Comparison of ENCODE assay signal across 10 cellular contexts in genomic region chr2:70010222-70011111, GRCh38. TPM values are rescaled to one million over a fixed set of nuclear protein-coding genes. Genes with fewer than 3 reads are reported as not detected.
A peak's percentile ranks its signal among the peaks of the same experiment; 100 is the strongest.
DNase-seq lines count a peak whose midpoint lies in the region; ATAC-seq and TF ChIP-seq lines count a peak whose summit lies in the region.
"Had no signal": no experiment of that assay in that cellular context is flagged by ENCODE, and none has a peak within 500 bp of the region (broad histone marks: within the 10 kb centered on the region; RNA-seq: fewer than 3 reads in every experiment).

No MANE protein-coding gene starts in this region.

- peak overlapping the region; percentile 11 for H3K27ac Mint-ChIP-seq in mesothelial cell of epicardium
- H3K27ac Mint-ChIP-seq in CD8-positive, alpha-beta T cell: no peak overlapping the region
- H3K27ac Mint-ChIP-seq: activated naive CD8-positive, alpha-beta T cell; nephron progenitor cell had no signal

- peaks cover 4% of the 10 kb centered on the region for H3K4me1 Mint-ChIP-seq in mesothelial cell of epicardium
- peaks cover 2% of the 10 kb centered on the region for H3K4me1 Mint-ChIP-seq in CD8-positive, alpha-beta T cell (ENCODE audit: low read depth)
- H3K4me1 Mint-ChIP-seq: nephron progenitor cell had no signal

- H3K27me3 ChIP-seq in adrenal gland: no peaks in the 10 kb centered on the region
- H3K27me3 ChIP-seq in CD8-positive, alpha-beta T cell (ENCODE audit: insufficient read depth, low read length): no peaks in the 10 kb centered on the region

- no peak overlapping the region for H3K27ac ChIP-seq in adrenal gland
- H3K27ac ChIP-seq in CD8-positive, alpha-beta T cell (ENCODE audit: low read depth, low read length): no peak overlapping the region

- TF ChIP-seq POLR2A in adrenal gland (IDR thresholded peaks at IDR 0.05): no peak

- no peaks in the 10 kb centered on the region for H3K27me3 Mint-ChIP-seq in mesothelial cell of epicardium (ENCODE audit: low read depth)
- no peaks in the 10 kb centered on the region for H3K27me3 Mint-ChIP-seq in CD8-positive, alpha-beta T cell (ENCODE audit: low read depth)
- H3K27me3 Mint-ChIP-seq: activated naive CD8-positive, alpha-beta T cell had no signal

- TF ChIP-seq CTCF in adrenal gland (IDR thresholded peaks at IDR 0.05) (no peak), mesothelial cell of epicardium (IDR thresholded peaks at IDR 0.05; ENCODE audit: unreplicated experiment) (no peak)
- no peak for TF ChIP-seq CTCF in CD8-positive, alpha-beta T cell (IDR thresholded peaks at IDR 0.05)

- no peak for ATAC-seq in GM18511 (IDR thresholded peaks at IDR 0.05; ENCODE audit: unreplicated experiment)
- no peak for ATAC-seq in CD8-positive, alpha-beta T cell

- POLR2A ChIA-PET in CD8-positive, alpha-beta T cell (lab: Charles Lee): no interaction called here

- intact Hi-C loops in adrenal gland (cut with DNase I): no loop called here
- intact Hi-C loops in CD8-positive, alpha-beta T cell (cut with DNase I, micrococcal nuclease): no loop called here

- H3K36me3 Mint-ChIP-seq in mesothelial cell of epicardium: peaks cover 10% of the 10 kb centered on the region
- H3K36me3 Mint-ChIP-seq in CD8-positive, alpha-beta T cell: peaks cover 27% of the 10 kb centered on the region

- DNase-seq in CMK (ENCODE audit: low read depth) (peak; percentile 62), LoVo (ENCODE audit: low spot score) (peak; percentile 77), adrenal gland (peak in 6 of 7 donors; percentile 23 to 55 (median 34)), mesothelial cell of epicardium (ENCODE audit: low spot score in 2 of 2, unreplicated experiment in 2 of 2) (no peak), G401 (ENCODE audit: low spot score) (no peak), NCI-H1694 (lab: John Stamatoyannopoulos, UW) (no peak)
- no peak for DNase-seq in CD8-positive, alpha-beta T cell
- DNase-seq: nephron progenitor cell had no signal

- WGBS in adrenal gland, 4 donors: 59 to 67% (median 63%) methylated on average over 7 of the region's 7 CpGs

- no peaks in the 10 kb centered on the region for H3K9me3 ChIP-seq in adrenal gland (replicated peaks in 1 of 3)
- H3K9me3 ChIP-seq in CD8-positive, alpha-beta T cell (ENCODE audit: low read length): no peaks in the 10 kb centered on the region

- in situ Hi-C loops in G401 (cut with HindIII; ENCODE audit: low sequenced_read_pairs): no loop called here

- H3K4me3 Mint-ChIP-seq in mesothelial cell of epicardium: no peak overlapping the region
- no peak overlapping the region for H3K4me3 Mint-ChIP-seq in CD8-positive, alpha-beta T cell
- H3K4me3 Mint-ChIP-seq: activated naive CD8-positive, alpha-beta T cell; nephron progenitor cell had no signal

- H3K4me1 ChIP-seq in adrenal gland (replicated peaks in 1 of 2): peaks cover 0 to 5% of the 10 kb centered on the region in 2 donors
- H3K4me1 ChIP-seq in CD8-positive, alpha-beta T cell (ENCODE audit: insufficient read depth, low read length): no peaks in the 10 kb centered on the region

- H3K4me3 ChIP-seq in adrenal gland: no peak overlapping the region
- H3K4me3 ChIP-seq in CD8-positive, alpha-beta T cell (ENCODE audit: low read depth, low read length): no peak overlapping the region

- no peaks in the 10 kb centered on the region for H3K9me3 Mint-ChIP-seq in mesothelial cell of epicardium
- H3K9me3 Mint-ChIP-seq in CD8-positive, alpha-beta T cell: no peaks in the 10 kb centered on the region

- CTCF ChIA-PET in CD8-positive, alpha-beta T cell (lab: Charles Lee): no interaction called here

- H3K36me3 ChIP-seq in adrenal gland (replicated peaks in 1 of 2): no peaks in the 10 kb centered on the region
- H3K36me3 ChIP-seq in CD8-positive, alpha-beta T cell (ENCODE audit: insufficient read depth, low read length): no peaks in the 10 kb centered on the region

RNA-seq across cellular contexts. Expression of gene ASPRV1, which starts 49.0 kb away (rescaled TPM):
- 1 to 10 TPM in 7 of 8 donors, under 1 TPM in 1; 0.61 to 5.6 (median 1.9) TPM for total RNA-seq in adrenal gland
- polyA plus RNA-seq in adrenal gland: 1 to 10 TPM in 2 of 3 donors, under 1 TPM in 1; 0.64 to 3.5 (median 2.8) TPM
- 2.6 to 3.6 TPM (median 3.5 TPM) in 3 replicates for total RNA-seq in mesothelial cell of epicardium
- total RNA-seq in CD8-positive, alpha-beta T cell: under 1 TPM; 0.73 to 0.86 TPM
- 0.55 and 1.3 TPM in 2 replicates for total RNA-seq in G401 (2014; rRNA removed; shearing (Covaris generic))

Comparison
In these comparisons a context has a peak if more than half of its experiments do, and no peak if none do; other contexts are left out.
1. DNase-seq: peak in CMK (single experiment), LoVo (single experiment) and adrenal gland (6 of 7); none in mesothelial cell of epicardium (0 of 2), CD8-positive, alpha-beta T cell (0 of 7), G401 (single experiment) and NCI-H1694 (single experiment).